ENCODE assay signal across 16 cellular contexts in genomic region chr9:94741856-94742255, GRCh38. TPM values are rescaled to one million over a fixed set of nuclear protein-coding genes. Genes with fewer than 3 reads are reported as not detected.
A peak's percentile ranks its signal among the peaks of the same experiment; 100 is the strongest.
DNase-seq lines count a peak whose midpoint lies in the region; ATAC-seq, FAIRE-seq and TF ChIP-seq lines count a peak whose summit lies in the region.
"Had no signal": no experiment of that assay in that cellular context is flagged by ENCODE, and none has a peak within 500 bp of the region (broad histone marks: within the 10 kb centered on the region; RNA-seq: fewer than 3 reads in every experiment).

No MANE protein-coding gene starts in this region.

- no peak for TF ChIP-seq EP300 in H1 (IDR thresholded peaks at IDR 0.05; ENCODE audit: borderline replicate concordance in 1 of 2, low read depth in 2 of 2, low read length in 2 of 2)

- no peak overlapping the region for H3K4me3 Mint-ChIP-seq in activated T-cell treated with anti-CD3 and anti-CD28 coated beads, Interleukin-2, amount 50 U/mL, for 72 hours
- no peak overlapping the region for H3K4me3 Mint-ChIP-seq in neural crest cell

- ATAC-seq in activated T-cell treated with anti-CD3 and anti-CD28 coated beads, Interleukin-2, amount 50 U/mL, for 72 hours (replicated peaks in 1 of 2) = no peak
- ATAC-seq in HG03571 (IDR thresholded peaks at IDR 0.05; ENCODE audit: unreplicated experiment) = no peak
- ATAC-seq: A549 had no signal

- peak overlapping the region; percentile 19 for H3K27ac Mint-ChIP-seq in activated T-cell treated with anti-CD3 and anti-CD28 coated beads, Interleukin-2, amount 50 U/mL, for 72 hours
- H3K27ac Mint-ChIP-seq in neural crest cell (ENCODE audit: unreplicated experiment) = peak overlapping the region; percentile 69

- H3K18ac ChIP-seq in H1 (ENCODE audit: extremely low read depth, low read length) = no peak overlapping the region

- H3K9me3 Mint-ChIP-seq in activated T-cell treated with anti-CD3 and anti-CD28 coated beads, Interleukin-2, amount 50 U/mL, for 72 hours = peaks cover 0 to 2% of the 10 kb centered on the region in 2 donors
- H3K9me3 Mint-ChIP-seq in neural crest cell = peaks cover 13% of the 10 kb centered on the region

- H3K4me1 ChIP-seq in H1 (replicated peaks in 1 of 4; ENCODE audit: control insufficient read depth in 3 of 4, insufficient read depth in 4 of 4, low read length in 3 of 4) = no peaks in the 10 kb centered on the region
- H3K4me1 ChIP-seq: A549 had no signal

- no peak overlapping the region for H2BK120ac ChIP-seq in H1 (replicated peaks; ENCODE audit: low read depth, low read length)

- H2AK5ac ChIP-seq in H1 (ENCODE audit: low read depth, low read length) = no peak overlapping the region

- no peak overlapping the region for H3K4me3 ChIP-seq in H1 (ENCODE audit: extremely low read depth in 1 of 4, insufficient read depth in 2 of 4, low read depth in 3 of 4, low read length in 4 of 4)
- H3K4me3 ChIP-seq: A549 had no signal

- H2BK20ac ChIP-seq in H1 (ENCODE audit: low read length) = no peak overlapping the region

- TF ChIP-seq RAD21 in H1 (IDR thresholded peaks at IDR 0.05 in 1 of 2, conservative IDR thresholded peaks at IDR 0.05 in 1 of 2; ENCODE audit: low read depth in 2 of 2, low read length in 2 of 2) = no peak

- no peak overlapping the region for H3K27ac ChIP-seq in H1 (ENCODE audit: low read depth, low read length)
- H3K27ac ChIP-seq: A549, KMS-11 had no signal

- H3K4ac ChIP-seq in H1 (replicated peaks; ENCODE audit: insufficient read length, low read depth, low read length) = no peak overlapping the region

- H3K9me3 ChIP-seq in H1 (ENCODE audit: insufficient read depth in 2 of 2, low read depth in 1 of 2, low read length in 1 of 2) = no peaks in the 10 kb centered on the region
- H3K9me3 ChIP-seq: A549, Caco-2, SK-N-SH had no signal

- peaks cover 0 to 2% of the 10 kb centered on the region in 2 experiments; a peak in 1 of 4 replicates for H3K79me2 ChIP-seq in H1 (ENCODE audit: control insufficient read depth in 1 of 2, insufficient read depth in 2 of 2, low read length in 2 of 2)

- peaks cover 6% of the 10 kb centered on the region; the same call in 1 of the 2 replicates for H3K79me1 ChIP-seq in H1 (ENCODE audit: low read depth, low read length)

- H3K23me2 ChIP-seq in H1 (ENCODE audit: low read depth, low read length) = no peaks in the 10 kb centered on the region

- H3K27me3 ChIP-seq in H1 (replicated peaks in 1 of 4; ENCODE audit: control insufficient read depth in 3 of 4, extremely low read depth in 1 of 4, insufficient read depth in 3 of 4, low read length in 3 of 4) = no peaks in the 10 kb centered on the region

- H4K20me1 ChIP-seq in H1 (replicated peaks in 1 of 2; ENCODE audit: control insufficient read depth in 1 of 2, insufficient read depth in 2 of 2, low read length in 2 of 2) = peaks cover 0 to 5% of the 10 kb centered on the region in 2 experiments

- no peak for TF ChIP-seq POLR2A in H1 (IDR thresholded peaks at IDR 0.05; ENCODE audit: control extremely low read depth in 1 of 2, low read depth in 2 of 2, low read length in 2 of 2)

- no peak overlapping the region for H3K14ac ChIP-seq in H1 (ENCODE audit: insufficient read length)

- no peaks in the 10 kb centered on the region for H3K27me3 Mint-ChIP-seq in activated T-cell treated with anti-CD3 and anti-CD28 coated beads, Interleukin-2, amount 50 U/mL, for 72 hours (ENCODE audit: low read depth)
- H3K27me3 Mint-ChIP-seq in neural crest cell (ENCODE audit: low read depth) = no peaks in the 10 kb centered on the region

- H2BK5ac ChIP-seq in H1 (ENCODE audit: low read depth, low read length) = no peak overlapping the region

- no peak overlapping the region for H2AFZ ChIP-seq in H1 (ENCODE audit: low read length)

- WGBS in H1 (ENCODE audit: extremely low coverage in 1 of 2, insufficient coverage in 1 of 2, insufficient read length in 1 of 2, insufficient replicate concordance in 2 of 2, low coverage in 1 of 2, low lambda C conversion rate in 2 of 2, missing lambda C conversion rate in 1 of 2), 2 experiments = 95% methylated on average over 3 of the region's 3 CpGs; no CpG with 5 or more reads in 1 of the 2 experiments

- DNase-seq in activated T-cell treated with anti-CD3 and anti-CD28 coated beads, Interleukin-2, amount 50 U/mL, for 72 hours = no peak
- no peak for DNase-seq in activated T-cell treated with anti-CD3 and anti-CD28 coated beads, Interleukin-2, amount 50 U/mL, for 1 hour
- DNase-seq in H1 (ENCODE audit: low read depth in 1 of 2, low spot score in 2 of 2) (no peak), neural crest cell (ENCODE audit: low read depth, low spot score) (no peak), midbrain (lab: John Stamatoyannopoulos, UW) (no peak), NOMO-1 treated with dmso at 0.1 percent for 144 hours (lab: John Stamatoyannopoulos, UW; ENCODE audit: unreplicated experiment) (no peak)
- DNase-seq: Caco-2, NCI-H1436, NCI-H2029 treated with DMSO at 0.1 percent for 48 hours, NCI-H526, SK-N-SH had no signal

- H4K8ac ChIP-seq in H1 (ENCODE audit: extremely low read depth, insufficient read depth, low read length) = no peak overlapping the region

- CTCF ChIA-PET in H1 (lab: Charles Lee; ENCODE audit: partially characterized antibody) = no interaction called here

- FAIRE-seq in H1 (lab: Jason Lieb, UNC) = no peak
- FAIRE-seq: A549, G401.6, GM12892 had no signal

- H3K36me3 ChIP-seq in H1 (ENCODE audit: control insufficient read depth in 2 of 4, insufficient read depth in 4 of 4, low read length in 3 of 4) = no peaks in the 10 kb centered on the region

- no peak overlapping the region for H4K91ac ChIP-seq in H1 (replicated peaks; ENCODE audit: insufficient read length, low read length)

- POLR2A ChIA-PET in H1 (lab: Charles Lee; ENCODE audit: partially characterized antibody) = no interaction called here

- H3K9ac ChIP-seq in H1 (replicated peaks in 1 of 4; ENCODE audit: extremely low read depth in 1 of 4, low read depth in 3 of 4, low read length in 3 of 4) = no peak overlapping the region
- H3K9ac ChIP-seq: KMS-11, SK-N-SH had no signal

- H3K4me1 Mint-ChIP-seq in activated T-cell treated with anti-CD3 and anti-CD28 coated beads, Interleukin-2, amount 50 U/mL, for 72 hours (ENCODE audit: low read depth) = no peaks in the 10 kb centered on the region
- peaks cover 45% of the 10 kb centered on the region for H3K4me1 Mint-ChIP-seq in neural crest cell

- TF ChIP-seq CTCF in H1 (IDR thresholded peaks at IDR 0.05; ENCODE audit: control extremely low read depth in 1 of 3, insufficient read depth in 1 of 3, low read depth in 1 of 3, low read length in 3 of 3) (no peak), neural crest cell (conservative IDR thresholded peaks at IDR 0.05) (no peak)

- H3K23ac ChIP-seq in H1 (ENCODE audit: insufficient read length) = no peak overlapping the region

- H3K4me2 ChIP-seq in H1 (ENCODE audit: insufficient read depth in 1 of 2, low read depth in 2 of 2, low read length in 2 of 2) = no peak overlapping the region
- H3K4me2 ChIP-seq: A549, KMS-11, SK-N-SH had no signal

- H2BK12ac ChIP-seq in H1 (ENCODE audit: low read depth, low read length) = no peak overlapping the region

- H3K56ac ChIP-seq in H1 (replicated peaks; ENCODE audit: insufficient read length, low read depth, low read length) = no peak overlapping the region

- no peak overlapping the region for H4K5ac ChIP-seq in H1 (ENCODE audit: insufficient read length, low read depth, low read length)

- peaks cover 3 to 8% of the 10 kb centered on the region in 2 donors for H3K36me3 Mint-ChIP-seq in activated T-cell treated with anti-CD3 and anti-CD28 coated beads, Interleukin-2, amount 50 U/mL, for 72 hours (ENCODE audit: insufficient read depth in 2 of 2)
- H3K36me3 Mint-ChIP-seq in neural crest cell (ENCODE audit: low read depth) = peaks cover 23% of the 10 kb centered on the region

- no peak overlapping the region for H2BK15ac ChIP-seq in H1 (ENCODE audit: low read length)

TF ChIP-seq in H1, 55 proteins besides CTCF, POLR2A, EP300 and RAD21:
- no peak for TF ChIP-seq GABPA (IDR thresholded peaks at IDR 0.05; ENCODE audit: borderline replicate concordance, insufficient read depth, low read length)
- TF ChIP-seq CEBPB (IDR thresholded peaks at IDR 0.05; ENCODE audit: low read depth, low read length) = peak; percentile 15; the same call in 1 of the 2 replicates
- TF ChIP-seq RNF2 (IDR thresholded peaks at IDR 0.05; ENCODE audit: borderline replicate concordance, low read depth, low read length, missing control alignments, poor library complexity, severe bottlenecking) = no peak
- no peak for TF ChIP-seq CTBP2 (IDR thresholded peaks at IDR 0.05; ENCODE audit: borderline replicate concordance, insufficient read depth, insufficient read length, low read length)
- TF ChIP-seq SAP30 (IDR thresholded peaks at IDR 0.05; ENCODE audit: insufficient read depth, insufficient replicate concordance, low read length) = no peak
- no peak for TF ChIP-seq ATF2 (IDR thresholded peaks at IDR 0.05; ENCODE audit: low read length)
- TF ChIP-seq SP1 (IDR thresholded peaks at IDR 0.05; ENCODE audit: low read depth, low read length) = no peak
- no peak for TF ChIP-seq PHF8 (conservative IDR thresholded peaks at IDR 0.05; ENCODE audit: low read depth, low read length)
TF ChIP-seq in H1: peak in this region for 1.

RNA-seq across cellular contexts. Expression of gene AOPEP, which starts 15.4 kb away (rescaled TPM):
- 10 to 100 TPM in 1 of 2 donors, 1 to 10 TPM in 1; 9.0 to 13.2 TPM for total RNA-seq in activated T-cell treated with anti-CD3 and anti-CD28 coated beads, Interleukin-2, amount 50 U/mL, for 72 hours
- total RNA-seq in H1 (2021; fragmentation: NEBNext Ultra II Directional; extraction: Animal tissue kit (Norgen Biotek cat#: 25700)) = 14.3 TPM in 2 replicates
- polyA plus RNA-seq in H1 (2011; rRNA removed) = 5.1 and 6.1 TPM in 2 replicates
- polyA plus RNA-seq in H1 (2011; cell fraction: cytosol; rRNA removed) = 8.3 TPM
- polyA plus RNA-seq in H1 (2011; cell fraction: nucleus; rRNA removed) = 10.0 TPM
- polyA plus RNA-seq in H1 (2012, experiment 1 of 2) = 4.8 to 7.5 TPM (median 6.1 TPM) in 4 replicates
- polyA plus RNA-seq in H1 (2012, experiment 2 of 2) = 1.3 TPM
- polyA plus RNA-seq in H1 (2013, experiment 1 of 2) = 3.9 TPM
- polyA plus RNA-seq in H1 (2013, experiment 2 of 2) = 3.3 TPM
- 32.1 and 39.5 TPM in 2 replicates for polyA minus RNA-seq in H1 (2011; rRNA and poly(A)+ RNA removed)
- 9.0 TPM for polyA minus RNA-seq in H1 (2011; cell fraction: cytosol; rRNA and poly(A)+ RNA removed)
- polyA minus RNA-seq in H1 (2011; cell fraction: nucleus; rRNA and poly(A)+ RNA removed) = 86.0 TPM
- 22.2 and 24.8 TPM in 2 replicates for total RNA-seq in neural crest cell
